Comparison of ENCODE assay signal across 7 cellular contexts in the genomic region with DNA sequence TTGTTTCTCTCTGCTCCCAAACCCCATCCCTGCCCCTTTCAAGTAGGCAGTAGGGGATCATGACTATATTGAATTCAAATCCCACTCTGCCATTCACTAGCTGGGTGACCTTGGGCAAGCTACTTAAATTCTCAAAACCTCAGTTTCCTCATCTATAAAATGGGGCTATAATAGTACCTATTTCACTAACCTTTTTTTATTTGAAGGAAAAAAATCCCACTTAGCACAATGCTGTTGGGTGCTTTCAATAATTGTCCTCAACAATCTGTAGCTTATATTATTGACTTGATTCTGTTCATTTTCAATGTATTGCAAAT.
"Had no signal": no experiment of that assay in that cellular context is flagged by ENCODE, and none has a peak within 500 bp of the region (broad histone marks: within the 10 kb centered on the region; RNA-seq: fewer than 3 reads in every experiment).

No MANE protein-coding gene starts in this region.

- ATAC-seq: GM12878 had no signal

- FAIRE-seq: GM12878, GM12891, GM12892, GM18507, GM19239 had no signal

- DNase-seq: GDM1, GF-D8 had no signal

- H3K4me3 ChIP-seq: GM12878 had no signal
